ENCODE assay signal across 20 cellular contexts in the genomic region with DNA sequence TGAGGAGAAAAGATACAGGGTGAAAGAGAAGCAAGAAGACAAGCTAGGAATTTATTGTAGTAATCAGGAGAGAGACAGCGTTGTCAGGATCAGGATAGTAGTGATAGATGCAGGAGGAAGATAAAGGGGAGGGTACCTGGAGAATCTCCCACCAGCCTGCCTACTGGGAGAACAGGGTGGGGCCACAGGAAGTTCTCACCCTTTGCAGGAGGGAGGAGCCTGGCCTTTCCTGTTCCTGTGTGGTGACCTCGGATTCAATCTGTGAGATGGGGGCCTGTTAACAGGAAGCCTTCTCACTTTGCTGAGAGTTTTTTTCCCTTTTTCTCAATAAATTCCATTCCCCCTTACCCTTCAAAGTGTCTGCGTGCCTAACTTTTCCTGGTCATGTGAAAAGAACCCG. TPM values are rescaled to one million over a fixed set of nuclear protein-coding genes. Genes with fewer than 3 reads are reported as not detected.
DNase-seq lines count a peak whose midpoint lies in the region; ATAC-seq and TF ChIP-seq lines count a peak whose summit lies in the region.
"Had no signal": no experiment of that assay in that cellular context is flagged by ENCODE, and none has a peak within 500 bp of the region (broad histone marks: within the 10 kb centered on the region; RNA-seq: fewer than 3 reads in every experiment).

No MANE protein-coding gene starts in this region.

- H3K27me3 ChIP-seq in SK-N-SH (ENCODE audit: insufficient read depth) = no peaks in the 10 kb centered on the region
- no peaks in the 10 kb centered on the region for H3K27me3 ChIP-seq in naive thymus-derived CD4-positive, alpha-beta T cell (ENCODE audit: control insufficient read depth in 2 of 2, insufficient read depth in 2 of 2, low read length in 2 of 2)
- H3K27me3 ChIP-seq: dorsolateral prefrontal cortex, SJCRH30, upper lobe of left lung had no signal

- no peaks in the 10 kb centered on the region for H3K9me3 ChIP-seq in SK-N-SH
- no peaks in the 10 kb centered on the region for H3K9me3 ChIP-seq in naive thymus-derived CD4-positive, alpha-beta T cell (ENCODE audit: control insufficient read depth in 2 of 3, low read length in 3 of 3)
- H3K9me3 ChIP-seq: SJCRH30, upper lobe of left lung had no signal

- no peaks in the 10 kb centered on the region for H4K20me1 ChIP-seq in SK-N-SH (ENCODE audit: insufficient read depth)

- H3K9me3 Mint-ChIP-seq in activated T-helper 17 cell treated with anti-CD3 and anti-CD28 coated beads, Interleukin-2, amount 50 U/mL, for 72 hours = peaks cover 4% of the 10 kb centered on the region
- peaks cover 0 to 13% (median 0%) of the 10 kb centered on the region in 11 donors for H3K9me3 Mint-ChIP-seq in naive thymus-derived CD4-positive, alpha-beta T cell

- H3K36me3 ChIP-seq in SK-N-SH (replicated peaks in 1 of 2; ENCODE audit: control insufficient read depth in 1 of 2, insufficient read depth in 2 of 2, low read length in 1 of 2) = peaks cover 42 to 73% of the 10 kb centered on the region in 2 experiments
- H3K36me3 ChIP-seq in naive thymus-derived CD4-positive, alpha-beta T cell (ENCODE audit: control insufficient read depth in 2 of 3, insufficient read depth in 3 of 3, low read length in 3 of 3) = peaks cover 4 to 21% (median 6%) of the 10 kb centered on the region in 3 experiments

- no peak for TF ChIP-seq EP300 in SK-N-SH (IDR thresholded peaks at IDR 0.05; ENCODE audit: borderline replicate concordance in 1 of 2, low read depth in 1 of 2, low read length in 1 of 2)

- no peak for DNase-seq in SK-N-SH
- DNase-seq in HT1080 (ENCODE audit: low read depth) = peak; percentile 56
- DNase-seq in naive thymus-derived CD4-positive, alpha-beta T cell = peak in 1 of 9 donors; percentile 3
- DNase-seq in dedifferentiated amniotic fluid mesenchymal stem cell (ENCODE audit: extremely low spot score) = no peak
- no peak for DNase-seq in stimulated activated CD4-positive, alpha-beta T cell treated with anti-CD3 and anti-CD28 coated beads, Interleukin-15, amount 100 ng/mL, for 24 hours
- DNase-seq: 8988T; activated T-cell treated with anti-CD3 and anti-CD28 coated beads for 4 hours; COR-L47; dorsolateral prefrontal cortex; hypothalamus; left ventricle myocardium superior; naive B cell; NCI-H1048; SJCRH30; stimulated activated CD8-positive, alpha-beta memory T cell treated with anti-CD3 and anti-CD28 coated beads, Interleukin-4, amount 100 ng/mL, for 48 hours; upper lobe of left lung; WERI-Rb-1 had no signal

- no peak overlapping the region for H3K4me3 ChIP-seq in SK-N-SH (ENCODE audit: low read depth in 2 of 2, low read length in 1 of 2)
- H3K4me3 ChIP-seq in naive thymus-derived CD4-positive, alpha-beta T cell (ENCODE audit: low read length) = no peak overlapping the region
- H3K4me3 ChIP-seq: dorsolateral prefrontal cortex, SJCRH30, upper lobe of left lung had no signal

- intact Hi-C loops in naive thymus-derived CD4-positive, alpha-beta T cell (cut with micrococcal nuclease) = no loop called here

- POLR2A ChIA-PET in SK-N-SH (lab: Yijun Ruan, JAX) = no interaction called here
- POLR2A ChIA-PET in naive thymus-derived CD4-positive, alpha-beta T cell (lab: Charles Lee) = no interaction called here

- TF ChIP-seq RAD21 in SK-N-SH (IDR thresholded peaks at IDR 0.05; ENCODE audit: low read length) = no peak

- WGBS in SK-N-SH (ENCODE audit: low lambda C conversion rate) = 85% methylated on average over 4 of the region's 4 CpGs

- no peak overlapping the region for H2AFZ ChIP-seq in SK-N-SH (ENCODE audit: low read depth)

- peak overlapping the region; percentile 6 for H3K4me3 Mint-ChIP-seq in activated T-helper 17 cell treated with anti-CD3 and anti-CD28 coated beads, Interleukin-2, amount 50 U/mL, for 72 hours
- H3K4me3 Mint-ChIP-seq in naive thymus-derived CD4-positive, alpha-beta T cell = peak overlapping the region in 8 of 10 donors; percentile 2 to 50 (median 28)
- H3K4me3 Mint-ChIP-seq: naive B cell had no signal

- no peaks in the 10 kb centered on the region for H3K27me3 Mint-ChIP-seq in activated T-helper 17 cell treated with anti-CD3 and anti-CD28 coated beads, Interleukin-2, amount 50 U/mL, for 72 hours
- H3K27me3 Mint-ChIP-seq in naive thymus-derived CD4-positive, alpha-beta T cell = no peaks in the 10 kb centered on the region
- H3K27me3 Mint-ChIP-seq: naive B cell had no signal

- TF ChIP-seq CTCF in SK-N-SH (IDR thresholded peaks at IDR 0.05) = no peak

- no peaks in the 10 kb centered on the region for H3K79me2 ChIP-seq in SK-N-SH (ENCODE audit: insufficient read depth)

- H3K9me2 ChIP-seq in SK-N-SH = no peaks in the 10 kb centered on the region

- H3K4me1 Mint-ChIP-seq in activated T-helper 17 cell treated with anti-CD3 and anti-CD28 coated beads, Interleukin-2, amount 50 U/mL, for 72 hours = peaks cover 13% of the 10 kb centered on the region
- H3K4me1 Mint-ChIP-seq in naive thymus-derived CD4-positive, alpha-beta T cell = peaks cover 14 to 18% (median 18%) of the 10 kb centered on the region in 7 donors

- peak overlapping the region; percentile 70 for H3K27ac Mint-ChIP-seq in activated T-helper 17 cell treated with anti-CD3 and anti-CD28 coated beads, Interleukin-2, amount 50 U/mL, for 72 hours
- H3K27ac Mint-ChIP-seq in naive thymus-derived CD4-positive, alpha-beta T cell = peak overlapping the region; percentile 6 to 83 (median 45)

- H3K9ac ChIP-seq in SK-N-SH = no peak overlapping the region

- H3K36me3 Mint-ChIP-seq in activated T-helper 17 cell treated with anti-CD3 and anti-CD28 coated beads, Interleukin-2, amount 50 U/mL, for 72 hours (ENCODE audit: low read depth) = peaks cover 95% of the 10 kb centered on the region
- peaks cover 11 to 57% (median 37%) of the 10 kb centered on the region in 5 donors for H3K36me3 Mint-ChIP-seq in naive thymus-derived CD4-positive, alpha-beta T cell

- ATAC-seq in SK-N-SH treated with all-trans-retinoic acid at 6 μM for 48 hours = no peak
- ATAC-seq in activated T-helper 17 cell treated with anti-CD3 and anti-CD28 coated beads, Interleukin-2, amount 50 U/mL, for 72 hours (replicated peaks) = no peak
- ATAC-seq in naive thymus-derived CD4-positive, alpha-beta T cell = no peak
- ATAC-seq in GM19324 (IDR thresholded peaks at IDR 0.05; ENCODE audit: low FRiP score, unreplicated experiment) = no peak
- ATAC-seq: left ventricle myocardium superior had no signal

- CTCF ChIA-PET in SK-N-SH (lab: Yijun Ruan, JAX) = no interaction called here
- CTCF ChIA-PET in naive thymus-derived CD4-positive, alpha-beta T cell (lab: Charles Lee) = no interaction called here

- H3K4me1 ChIP-seq in SK-N-SH (ENCODE audit: control insufficient read depth in 1 of 2, insufficient read depth in 2 of 2, low read depth in 1 of 2, low read length in 1 of 2) = peaks cover 0 to 13% of the 10 kb centered on the region in 2 experiments; a peak in 1 of 4 replicates
- peaks cover 6 to 9% of the 10 kb centered on the region in 2 donors for H3K4me1 ChIP-seq in naive thymus-derived CD4-positive, alpha-beta T cell (ENCODE audit: control insufficient read depth in 2 of 2, insufficient read depth in 2 of 2, low read length in 2 of 2)
- H3K4me1 ChIP-seq: upper lobe of left lung had no signal

- peaks cover 10% of the 10 kb centered on the region for H3F3A ChIP-seq in SK-N-SH (replicated peaks; ENCODE audit: insufficient read depth)

- H3K27ac ChIP-seq in SK-N-SH (ENCODE audit: low read depth in 2 of 2, low read length in 1 of 2) = no peak overlapping the region
- no peak overlapping the region for H3K27ac ChIP-seq in naive thymus-derived CD4-positive, alpha-beta T cell (ENCODE audit: low read depth, low read length)
- H3K27ac ChIP-seq: dorsolateral prefrontal cortex, SJCRH30, upper lobe of left lung, WERI-Rb-1 had no signal

- no peak overlapping the region for H3K4me2 ChIP-seq in SK-N-SH

TF ChIP-seq in SK-N-SH treated with all-trans-retinoic acid at 6 μM for 48 hours, 23 proteins besides CTCF, POLR2A, EP300 and RAD21 (continues in another document):
- TF ChIP-seq ZFP30 (CRISPR knock-in tag; IDR thresholded peaks at IDR 0.05) (no peak), ZNF8 (CRISPR knock-in tag; IDR thresholded peaks at IDR 0.05) (no peak), ZNF70 (CRISPR knock-in tag; IDR thresholded peaks at IDR 0.05) (no peak), PPARA (CRISPR knock-in tag; IDR thresholded peaks at IDR 0.05; ENCODE audit: borderline replicate concordance) (no peak), ESRRG (CRISPR knock-in tag; IDR thresholded peaks at IDR 0.05) (no peak)
- TF ChIP-seq, protein P1, sequence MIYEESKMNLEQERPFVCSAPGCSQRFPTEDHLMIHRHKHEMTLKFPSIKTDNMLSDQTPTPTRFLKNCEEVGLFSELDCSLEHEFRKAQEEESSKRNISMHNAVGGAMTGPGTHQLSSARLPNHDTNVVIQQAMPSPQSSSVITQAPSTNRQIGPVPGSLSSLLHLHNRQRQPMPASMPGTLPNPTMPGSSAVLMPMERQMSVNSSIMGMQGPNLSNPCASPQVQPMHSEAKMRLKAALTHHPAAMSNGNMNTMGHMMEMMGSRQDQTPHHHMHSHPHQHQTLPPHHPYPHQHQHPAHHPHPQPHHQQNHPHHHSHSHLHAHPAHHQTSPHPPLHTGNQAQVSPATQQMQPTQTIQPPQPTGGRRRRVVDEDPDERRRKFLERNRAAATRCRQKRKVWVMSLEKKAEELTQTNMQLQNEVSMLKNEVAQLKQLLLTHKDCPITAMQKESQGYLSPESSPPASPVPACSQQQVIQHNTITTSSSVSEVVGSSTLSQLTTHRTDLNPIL (CRISPR knock-in tag; IDR thresholded peaks at IDR 0.05; ENCODE audit: low read depth) = no peak

RNA-seq across cellular contexts. Expression of a gene that starts 37.6 kb away (rescaled TPM):
- polyA plus RNA-seq in SK-N-SH (2012; rRNA removed) = 13.4 and 14.8 TPM in 2 replicates
- 21.1 and 28.5 TPM in 2 replicates for polyA plus RNA-seq in SK-N-SH (2012; cell fraction: cytosol; rRNA removed)
- 8.8 and 14.2 TPM in 2 replicates for polyA plus RNA-seq in SK-N-SH (2012; cell fraction: nucleus; rRNA removed)
- 68.1 and 75.3 TPM in 2 replicates for total RNA-seq in HT1080 (2014; rRNA removed; shearing (Covaris generic))
- 130 and 177 TPM in 2 replicates for polyA plus RNA-seq in HT1080 (2015; cell fraction: cytosol; rRNA removed)
- 189 and 207 TPM in 2 replicates for polyA plus RNA-seq in HT1080 (2015; cell fraction: nucleus; rRNA removed)
- 100 to 1,000 TPM in 1 of 2 donors, 10 to 100 TPM in 1; 83.5 to 113 TPM for total RNA-seq in activated T-helper 17 cell treated with anti-CD3 and anti-CD28 coated beads, Interleukin-2, amount 50 U/mL, for 72 hours
- 10 to 100 TPM; 36.3 to 85.1 (median 45.4) TPM for total RNA-seq in naive thymus-derived CD4-positive, alpha-beta T cell
- 10 to 100 TPM; 57.9 to 73.1 TPM for polyA plus RNA-seq in naive thymus-derived CD4-positive, alpha-beta T cell

RNA-seq across cellular contexts. Expression of a gene that starts 53.9 kb away (rescaled TPM):
- polyA plus RNA-seq in SK-N-SH (2012; rRNA removed) = 10.3 and 12.8 TPM in 2 replicates
- 10.8 and 11.9 TPM in 2 replicates for polyA plus RNA-seq in SK-N-SH (2012; cell fraction: cytosol; rRNA removed)
- 17.4 and 17.6 TPM in 2 replicates for polyA plus RNA-seq in SK-N-SH (2012; cell fraction: nucleus; rRNA removed)
- 34.1 and 36.3 TPM in 2 replicates for total RNA-seq in HT1080 (2014; rRNA removed; shearing (Covaris generic))
- 21.0 and 27.2 TPM in 2 replicates for polyA plus RNA-seq in HT1080 (2015; cell fraction: cytosol; rRNA removed)
- 63.5 and 68.0 TPM in 2 replicates for polyA plus RNA-seq in HT1080 (2015; cell fraction: nucleus; rRNA removed)
- 10 to 100 TPM; 21.5 to 23.2 TPM for total RNA-seq in activated T-helper 17 cell treated with anti-CD3 and anti-CD28 coated beads, Interleukin-2, amount 50 U/mL, for 72 hours
- 10 to 100 TPM; 19.8 to 40.8 (median 31.9) TPM for total RNA-seq in naive thymus-derived CD4-positive, alpha-beta T cell
- 10 to 100 TPM in 1 of 2 donors, 1 to 10 TPM in 1; 9.4 to 14.5 TPM for polyA plus RNA-seq in naive thymus-derived CD4-positive, alpha-beta T cell
